Comparison of ENCODE assay signal across 13 cellular contexts in genomic region chr12:6615802-6616201, GRCh38. TPM values are rescaled to one million over a fixed set of nuclear protein-coding genes. Genes with fewer than 3 reads are reported as not detected.
A peak's percentile ranks its signal among the peaks of the same experiment; 100 is the strongest.
DNase-seq lines count a peak whose midpoint lies in the region; ATAC-seq, FAIRE-seq and TF ChIP-seq lines count a peak whose summit lies in the region.
"Had no signal": no experiment of that assay in that cellular context is flagged by ENCODE, and none has a peak within 500 bp of the region (broad histone marks: within the 10 kb centered on the region; RNA-seq: fewer than 3 reads in every experiment).

No MANE protein-coding gene starts in this region.

- TF ChIP-seq POLR2A in HCT116 (IDR thresholded peaks at IDR 0.05; ENCODE audit: borderline replicate concordance, extremely low read depth, insufficient read depth, insufficient read length), result no peak
- no peak for TF ChIP-seq POLR2A in K562 (conservative IDR thresholded peaks at IDR 0.05)

- DNase-seq in HCT116 (ENCODE audit: low read depth, low spot score) (no peak), K562 (ENCODE audit: extremely low read depth in 1 of 4, low spot score in 3 of 4) (no peak), GM10266 (ENCODE audit: extremely low spot score) (no peak), DMS 273 treated with DMSO at 0.1 percent for 48 hours (lab: John Stamatoyannopoulos, UW) (no peak), hypothalamus (lab: John Stamatoyannopoulos, UW) (no peak), H4 (ENCODE audit: low spot score) (no peak)
- no peak for DNase-seq in naive thymus-derived CD8-positive, alpha-beta T cell
- DNase-seq: brain microvascular endothelial cell; COR-L47; esophagus squamous epithelium; stimulated activated CD4-positive, alpha-beta T cell treated with anti-CD3 and anti-CD28 coated beads, Interleukin-12 subunit alpha, Interleukin-12 subunit beta, amount 100 ng/mL, for 4 hours had no signal

- no peak for TF ChIP-seq EP300 in K562 (IDR thresholded peaks at IDR 0.05; ENCODE audit: low read length)

- RAD21 ChIA-PET in HCT116 (lab: Charles Lee; ENCODE audit: low non-redundant PET in 1 of 2, low total read pairs in 2 of 2, uncharacterized antibody in 2 of 2, unreplicated experiment in 2 of 2), result no interaction called here

- BruUV-seq in HCT116 (replicated peaks; lab: Mats Ljungman, UMichigan) (no TSS peak), K562 (replicated peaks; lab: Mats Ljungman, UMichigan) (no TSS peak)

- FAIRE-seq in K562 (lab: Jason Lieb, UNC), result no peak

- peaks cover 39 to 73% (median 68%) of the 10 kb centered on the region in 4 donors for H3K4me1 Mint-ChIP-seq in naive thymus-derived CD8-positive, alpha-beta T cell

- H3K4me3 ChIP-seq in BLaER1, result no peak overlapping the region
- H3K4me3 ChIP-seq in HCT116 (replicated peaks in 1 of 2; ENCODE audit: low read depth in 1 of 2, low read length in 2 of 2), result no peak overlapping the region
- no peak overlapping the region for H3K4me3 ChIP-seq in K562
- H3K4me3 ChIP-seq: esophagus squamous epithelium had no signal

- no CpG with 5 or more reads among the region's 3 CpGs for WGBS in K562 (ENCODE audit: insufficient coverage, low coverage, missing lambda C conversion rate)

- H3K27ac ChIP-seq in BLaER1 (peak overlapping the region; percentile 42), HCT116 (ENCODE audit: low read depth, low read length) (0 out of 2 replicates have a peak overlapping the region, but pooled peaks have one; percentile 16), K562 (ENCODE audit: extremely low read depth, low read depth, low read length) (peak overlapping the region; percentile 41; the same call in 2 of the 3 replicates)
- H3K27ac ChIP-seq: brain microvascular endothelial cell had no signal

- ATAC-seq in HCT116, result no peak
- no peak for ATAC-seq in K562
- no peak for ATAC-seq in naive thymus-derived CD8-positive, alpha-beta T cell

- TF ChIP-seq RAD21 in HCT116 (IDR thresholded peaks at IDR 0.05; ENCODE audit: low read depth) (no peak), K562 (CRISPR knock-in tag; conservative IDR thresholded peaks at IDR 0.05 in 1 of 2, IDR thresholded peaks at IDR 0.05 in 1 of 2) (no peak)

- H4K20me1 ChIP-seq in BLaER1, result no peaks in the 10 kb centered on the region
- H4K20me1 ChIP-seq in HCT116 (ENCODE audit: insufficient read depth), result no peaks in the 10 kb centered on the region
- no peaks in the 10 kb centered on the region for H4K20me1 ChIP-seq in K562 (replicated peaks; ENCODE audit: control insufficient read depth, insufficient read depth, low read length)

- peak overlapping the region in 9 of 10 donors; percentile 22 to 92 (median 79) for H3K27ac Mint-ChIP-seq in naive thymus-derived CD8-positive, alpha-beta T cell

- H2AFZ ChIP-seq in HCT116 (ENCODE audit: low read depth, low read length, poor library complexity, severe bottlenecking) (no peak overlapping the region), K562 (ENCODE audit: low read depth, low read length) (peak overlapping the region; percentile 52)

- H3K9me1 ChIP-seq in K562 (ENCODE audit: control insufficient read depth, insufficient read depth, low read length), result no peaks in the 10 kb centered on the region

- H3K36me3 Mint-ChIP-seq in naive thymus-derived CD8-positive, alpha-beta T cell, result peaks cover 0 to 13% (median under 1%) of the 10 kb centered on the region in 3 donors

- H3K9ac ChIP-seq in BLaER1 (no peak overlapping the region), HCT116 (ENCODE audit: low read length) (no peak overlapping the region), K562 (ENCODE audit: insufficient read depth in 1 of 2, low read depth in 2 of 2, low read length in 2 of 2) (peak overlapping the region in 1 of 2 experiments; percentile 23; a peak in 1 of 4 replicates)

- H3K27me3 Mint-ChIP-seq in naive thymus-derived CD8-positive, alpha-beta T cell, result no peaks in the 10 kb centered on the region

- TF ChIP-seq CTCF in HCT116 (IDR thresholded peaks at IDR 0.05 in 2 of 3, conservative IDR thresholded peaks at IDR 0.05 in 1 of 3; ENCODE audit: borderline replicate concordance in 1 of 3, insufficient read depth in 1 of 3, low read depth in 2 of 3, low read length in 2 of 3) (no peak), K562 (IDR thresholded peaks at IDR 0.05 in 2 of 3, conservative IDR thresholded peaks at IDR 0.05 in 1 of 3; ENCODE audit: insufficient read depth in 2 of 3, low read depth in 1 of 3, low read length in 3 of 3) (no peak), GM10266 (IDR thresholded peaks at IDR 0.05; ENCODE audit: control insufficient read depth, insufficient read depth, low read depth, missing control alignments) (no peak)

- H3K36me3 ChIP-seq in BLaER1, result peaks cover 26% of the 10 kb centered on the region
- no peaks in the 10 kb centered on the region for H3K36me3 ChIP-seq in HCT116 (ENCODE audit: control insufficient read depth in 1 of 2, insufficient read depth in 2 of 2, low read length in 2 of 2)
- H3K36me3 ChIP-seq in K562 (ENCODE audit: control insufficient read depth, insufficient read depth, low read length), result peaks cover 16% of the 10 kb centered on the region; the same call in 1 of the 3 replicates
- H3K36me3 ChIP-seq: brain microvascular endothelial cell had no signal

- H3K9me3 Mint-ChIP-seq in naive thymus-derived CD8-positive, alpha-beta T cell, result no peaks in the 10 kb centered on the region
- H3K9me3 Mint-ChIP-seq: neural crest cell had no signal

- peaks cover 58% of the 10 kb centered on the region for H3K4me1 ChIP-seq in BLaER1
- peaks cover 35 to 43% of the 10 kb centered on the region in 2 experiments for H3K4me1 ChIP-seq in HCT116 (ENCODE audit: control insufficient read depth in 1 of 2, insufficient read depth in 2 of 2, low read length in 2 of 2)
- H3K4me1 ChIP-seq in K562 (replicated peaks in 1 of 2; ENCODE audit: control insufficient read depth in 2 of 2, insufficient read depth in 2 of 2, low read length in 2 of 2), result peaks cover 29 to 38% of the 10 kb centered on the region in 2 experiments

- H3K9me3 ChIP-seq in BLaER1, result no peaks in the 10 kb centered on the region
- no peaks in the 10 kb centered on the region for H3K9me3 ChIP-seq in HCT116 (ENCODE audit: control insufficient read depth in 1 of 2, insufficient read depth in 1 of 2, low read depth in 1 of 2, low read length in 2 of 2)
- no peaks in the 10 kb centered on the region for H3K9me3 ChIP-seq in K562 (replicated peaks; ENCODE audit: control insufficient read depth, insufficient read depth, low read depth, low read length)
- H3K9me3 ChIP-seq: esophagus squamous epithelium had no signal

- H3K79me2 ChIP-seq in HCT116 (ENCODE audit: insufficient read depth, low read length), result no peaks in the 10 kb centered on the region
- no peaks in the 10 kb centered on the region; the same call in 2 of the 3 replicates for H3K79me2 ChIP-seq in K562 (ENCODE audit: control insufficient read depth, insufficient read depth, low read length)

- in situ Hi-C loops in K562 (cut with MboI), result no loop called here

- H3K4me2 ChIP-seq in BLaER1, result no peak overlapping the region
- no peak overlapping the region for H3K4me2 ChIP-seq in HCT116 (ENCODE audit: low read length)
- H3K4me2 ChIP-seq in K562 (ENCODE audit: insufficient read depth, low read length), result no peak overlapping the region; the same call in 1 of the 2 replicates

- H3K9me2 ChIP-seq in HCT116 (ENCODE audit: insufficient read depth), result no peaks in the 10 kb centered on the region

- POLR2A ChIA-PET in HCT116 (lab: Charles Lee), result interaction anchor here (0.8 to 1.4 kb wide), 3 partner anchors 73 to 108 kb away, joined by 3 read pairs; partner anchors contain the start of genes COPS7A, GAPDH and ZNF384
- POLR2A ChIA-PET in K562 (lab: Yijun Ruan, JAX), result interaction anchor here (0.6 to 2.2 kb wide), 3 partner anchors 8 to 13 kb away, joined by 3 to 8 read pairs (median 4); partner anchors contain the start of gene CHD4
- POLR2A ChIA-PET in naive thymus-derived CD8-positive, alpha-beta T cell (lab: Charles Lee), result interaction anchor here (0.6 to 4.1 kb wide), 9 partner anchors 8 to 185 kb away, joined by 3 to 41 read pairs (median 5); partner anchors contain the start of genes LPAR5 and MLF2

- H3K4me3 Mint-ChIP-seq in naive thymus-derived CD8-positive, alpha-beta T cell, result no peak overlapping the region
- H3K4me3 Mint-ChIP-seq: neural crest cell had no signal

- H3K27me3 ChIP-seq in BLaER1 (no peaks in the 10 kb centered on the region), HCT116 (ENCODE audit: insufficient read depth, low read length) (no peaks in the 10 kb centered on the region), K562 (ENCODE audit: control insufficient read depth in 2 of 2, insufficient read depth in 2 of 2, low read length in 2 of 2) (no peaks in the 10 kb centered on the region)
- H3K27me3 ChIP-seq: brain microvascular endothelial cell had no signal

- CTCF ChIA-PET in HCT116 (lab: Charles Lee), result interaction anchor here (1.1 to 3.9 kb wide), 2 partner anchors 20 to 69 kb away, joined by 3 to 14 read pairs; partner anchors contain the start of gene LPAR5
- CTCF ChIA-PET in K562 (lab: Yijun Ruan, JAX; ENCODE audit: low intra/inter-chr PET ratio), result no interaction called here

- intact Hi-C loops in HCT116 (cut with micrococcal nuclease) (no loop called here), K562 (cut with micrococcal nuclease) (loop anchor here (2.0 to 10.0 kb wide), 3 partner anchors 73 to 209 kb away; partner anchors contain the start of genes GPR162, P3H3 and ZNF384)

RNA-seq across cellular contexts. Expression of gene CHD4, which starts 8.6 kb away (rescaled TPM):
- total RNA-seq in HCT116 (2021; ENCODE audit: unreplicated experiment) (342 TPM), K562 (2014; rRNA removed) (392 and 404 TPM in 2 replicates), K562 (2014; rRNA removed; fragmentation: Illumina TruSeq; extraction: Trizol) (231 and 265 TPM in 2 replicates), K562 (2015; rRNA removed; fragmentation: Illumina TruSeq; extraction: Trizol) (271 and 272 TPM in 2 replicates), K562 (2021) (353 and 384 TPM in 2 replicates)
- 163 and 189 TPM in 2 replicates for polyA plus RNA-seq in HCT116 (2012)
- 526 and 534 TPM in 2 replicates for total RNA-seq in K562 (2011; cell fraction: chromatin; rRNA removed; ENCODE audit: low replicate concordance)
- total RNA-seq in K562 (2011; cell fraction: nucleolus; rRNA removed), result 244 and 272 TPM in 2 replicates
- total RNA-seq in K562 (2011; cell fraction: nucleoplasm; rRNA removed), result 296 and 379 TPM in 2 replicates
- polyA plus RNA-seq in K562 (2011; rRNA removed) (119 and 126 TPM in 2 replicates), K562 (2014; fragmentation: Illumina TruSeq; extraction: Trizol) (346 and 375 TPM in 2 replicates), K562 (2014; fragmentation: Nextera tagmentation; extraction: Ambion mirVana) (10 to 100 TPM; 82.1 to 90.3 TPM), K562 (2014; rRNA removed) (211 and 214 TPM in 2 replicates)
- polyA plus RNA-seq in K562 (2011; cell fraction: cytosol; rRNA removed), result 151 and 165 TPM in 2 replicates
- 184 and 336 TPM in 2 replicates for polyA plus RNA-seq in K562 (2011; cell fraction: nucleus; rRNA removed)
- polyA plus RNA-seq in K562 (2012), result 162 and 218 TPM in 2 replicates
- 272 and 274 TPM in 2 replicates for polyA minus RNA-seq in K562 (2011; rRNA and poly(A)+ RNA removed)
- 222 and 251 TPM in 2 replicates for polyA minus RNA-seq in K562 (2011; cell fraction: cytosol; rRNA and poly(A)+ RNA removed)
- 81.5 and 99.4 TPM in 2 replicates for polyA minus RNA-seq in K562 (2011; cell fraction: nucleus; rRNA and poly(A)+ RNA removed)
- total RNA-seq in naive thymus-derived CD8-positive, alpha-beta T cell, result 100 to 1,000 TPM; 296 to 308 TPM
- polyA plus RNA-seq in naive thymus-derived CD8-positive, alpha-beta T cell, result 10 to 100 TPM; 31.4 to 57.3 (median 56.9) TPM
- 242 and 246 TPM in 2 replicates for total RNA-seq in H4 (2014; rRNA removed; shearing (Covaris generic))

RNA-seq across cellular contexts. Expression of gene LPAR5, which starts 20.0 kb away (rescaled TPM):
- total RNA-seq in HCT116 (2021; ENCODE audit: unreplicated experiment) (5.2 TPM), K562 (2014; rRNA removed) (3.6 and 4.9 TPM in 2 replicates), K562 (2014; rRNA removed; fragmentation: Illumina TruSeq; extraction: Trizol) (3.0 and 3.5 TPM in 2 replicates), K562 (2015; rRNA removed; fragmentation: Illumina TruSeq; extraction: Trizol) (2.7 and 2.8 TPM in 2 replicates), K562 (2021) (9.2 and 11.7 TPM in 2 replicates)
- polyA plus RNA-seq in HCT116 (2012), result 5.4 and 6.1 TPM in 2 replicates
- 14.4 and 32.5 TPM in 2 replicates for total RNA-seq in K562 (2011; cell fraction: chromatin; rRNA removed; ENCODE audit: low replicate concordance)
- 19.1 and 26.3 TPM in 2 replicates for total RNA-seq in K562 (2011; cell fraction: nucleolus; rRNA removed)
- 20.8 and 27.5 TPM in 2 replicates for total RNA-seq in K562 (2011; cell fraction: nucleoplasm; rRNA removed)
- polyA plus RNA-seq in K562 (2011; rRNA removed) (5.8 and 7.8 TPM in 2 replicates), K562 (2014; fragmentation: Illumina TruSeq; extraction: Trizol) (7.0 and 9.9 TPM in 2 replicates), K562 (2014; fragmentation: Nextera tagmentation; extraction: Ambion mirVana) (1 to 10 TPM; 1.3 to 2.3 TPM), K562 (2014; rRNA removed) (5.6 and 5.9 TPM in 2 replicates)
- polyA plus RNA-seq in K562 (2011; cell fraction: cytosol; rRNA removed), result 14.8 and 50.1 TPM in 2 replicates
- 5.8 and 13.2 TPM in 2 replicates for polyA plus RNA-seq in K562 (2011; cell fraction: nucleus; rRNA removed)
- 8.5 and 9.4 TPM in 2 replicates for polyA plus RNA-seq in K562 (2012)
- polyA minus RNA-seq in K562 (2011; rRNA and poly(A)+ RNA removed), result 4.6 and 7.8 TPM in 2 replicates
- polyA minus RNA-seq in K562 (2011; cell fraction: cytosol; rRNA and poly(A)+ RNA removed), result 11.7 and 16.4 TPM in 2 replicates
- 3.6 and 4.7 TPM in 2 replicates for polyA minus RNA-seq in K562 (2011; cell fraction: nucleus; rRNA and poly(A)+ RNA removed)
- total RNA-seq in naive thymus-derived CD8-positive, alpha-beta T cell, result 10 to 100 TPM; 16.6 to 18.9 TPM
- 10 to 100 TPM in 2 of 3 donors, 1 to 10 TPM in 1; 7.9 to 14.2 (median 12.2) TPM for polyA plus RNA-seq in naive thymus-derived CD8-positive, alpha-beta T cell
- total RNA-seq in H4 (2014; rRNA removed; shearing (Covaris generic)), result 0.04 TPM in 1 of 2 replicates, not detected in the other
- total RNA-seq: neural crest cell had no signal

RNA-seq across cellular contexts. Expression of gene ACRBP, which starts 31.4 kb away (rescaled TPM):
- total RNA-seq in HCT116 (2021; ENCODE audit: unreplicated experiment), result 1.0 TPM
- 0.98 and 1.4 TPM in 2 replicates for polyA plus RNA-seq in HCT116 (2012)
- 10.1 and 27.0 TPM in 2 replicates for total RNA-seq in K562 (2011; cell fraction: chromatin; rRNA removed; ENCODE audit: low replicate concordance)
- total RNA-seq in K562 (2011; cell fraction: nucleolus; rRNA removed), result 11.7 and 20.7 TPM in 2 replicates
- total RNA-seq in K562 (2011; cell fraction: nucleoplasm; rRNA removed), result 12.6 and 15.5 TPM in 2 replicates
- total RNA-seq in K562 (2014; rRNA removed), result 5.3 and 10.5 TPM in 2 replicates
- 5.5 and 7.9 TPM in 2 replicates for total RNA-seq in K562 (2014; rRNA removed; fragmentation: Illumina TruSeq; extraction: Trizol)
- 3.1 and 3.5 TPM in 2 replicates for total RNA-seq in K562 (2015; rRNA removed; fragmentation: Illumina TruSeq; extraction: Trizol)
- 16.8 and 18.0 TPM in 2 replicates for total RNA-seq in K562 (2021)
- polyA plus RNA-seq in K562 (2011; rRNA removed), result 13.2 and 28.6 TPM in 2 replicates
- 12.3 and 15.6 TPM in 2 replicates for polyA plus RNA-seq in K562 (2011; cell fraction: cytosol; rRNA removed)
- polyA plus RNA-seq in K562 (2011; cell fraction: nucleus; rRNA removed), result 79.2 and 89.4 TPM in 2 replicates
- 13.4 and 22.7 TPM in 2 replicates for polyA plus RNA-seq in K562 (2012)
- 7.2 and 8.4 TPM in 2 replicates for polyA plus RNA-seq in K562 (2014; fragmentation: Illumina TruSeq; extraction: Trizol)
- 10 to 100 TPM; 23.1 to 31.8 TPM for polyA plus RNA-seq in K562 (2014; fragmentation: Nextera tagmentation; extraction: Ambion mirVana)
- polyA plus RNA-seq in K562 (2014; rRNA removed), result 4.4 and 6.7 TPM in 2 replicates
- 4.0 and 4.5 TPM in 2 replicates for polyA minus RNA-seq in K562 (2011; rRNA and poly(A)+ RNA removed)
- 5.4 and 7.3 TPM in 2 replicates for polyA minus RNA-seq in K562 (2011; cell fraction: cytosol; rRNA and poly(A)+ RNA removed)
- 4.4 and 11.2 TPM in 2 replicates for polyA minus RNA-seq in K562 (2011; cell fraction: nucleus; rRNA and poly(A)+ RNA removed)
- total RNA-seq in naive thymus-derived CD8-positive, alpha-beta T cell, result 10 to 100 TPM; 13.8 to 14.3 TPM
- under 1 TPM in 2 of 3 donors, not detected in 1; 0.43 to 0.50 TPM for polyA plus RNA-seq in naive thymus-derived CD8-positive, alpha-beta T cell
- total RNA-seq in H4 (2014; rRNA removed; shearing (Covaris generic)), result not detected in 2 replicates

RNA-seq across cellular contexts. Expression of gene ING4, which starts 47.1 kb away (rescaled TPM):
- 17.9 TPM for total RNA-seq in HCT116 (2021; ENCODE audit: unreplicated experiment)
- polyA plus RNA-seq in HCT116 (2012), result 9.8 and 16.9 TPM in 2 replicates
- total RNA-seq in K562 (2011; cell fraction: chromatin; rRNA removed; ENCODE audit: low replicate concordance), result 36.0 and 36.8 TPM in 2 replicates
- 22.8 and 26.7 TPM in 2 replicates for total RNA-seq in K562 (2011; cell fraction: nucleolus; rRNA removed)
- total RNA-seq in K562 (2011; cell fraction: nucleoplasm; rRNA removed), result 20.7 and 22.2 TPM in 2 replicates
- 12.8 and 15.7 TPM in 2 replicates for total RNA-seq in K562 (2014; rRNA removed)
- 16.4 and 19.7 TPM in 2 replicates for total RNA-seq in K562 (2014; rRNA removed; fragmentation: Illumina TruSeq; extraction: Trizol)
- 11.0 and 11.6 TPM in 2 replicates for total RNA-seq in K562 (2015; rRNA removed; fragmentation: Illumina TruSeq; extraction: Trizol)
- total RNA-seq in K562 (2021), result 13.0 and 14.0 TPM in 2 replicates
- polyA plus RNA-seq in K562 (2011; rRNA removed), result 30.2 and 32.1 TPM in 2 replicates
- 16.1 and 24.2 TPM in 2 replicates for polyA plus RNA-seq in K562 (2011; cell fraction: cytosol; rRNA removed)
- 66.6 and 104 TPM in 2 replicates for polyA plus RNA-seq in K562 (2011; cell fraction: nucleus; rRNA removed)
- 18.1 and 28.0 TPM in 2 replicates for polyA plus RNA-seq in K562 (2012)
- 27.3 and 28.4 TPM in 2 replicates for polyA plus RNA-seq in K562 (2014; fragmentation: Illumina TruSeq; extraction: Trizol)
- 1 to 10 TPM; 6.6 to 8.4 TPM for polyA plus RNA-seq in K562 (2014; fragmentation: Nextera tagmentation; extraction: Ambion mirVana)
- polyA plus RNA-seq in K562 (2014; rRNA removed), result 23.8 and 23.9 TPM in 2 replicates
- 10.8 and 11.3 TPM in 2 replicates for polyA minus RNA-seq in K562 (2011; rRNA and poly(A)+ RNA removed)
- 4.6 and 5.0 TPM in 2 replicates for polyA minus RNA-seq in K562 (2011; cell fraction: cytosol; rRNA and poly(A)+ RNA removed)
- polyA minus RNA-seq in K562 (2011; cell fraction: nucleus; rRNA and poly(A)+ RNA removed), result 5.0 and 12.2 TPM in 2 replicates
- 10 to 100 TPM; 81.2 to 90.6 TPM for total RNA-seq in naive thymus-derived CD8-positive, alpha-beta T cell
- 10 to 100 TPM; 89.5 to 99.6 (median 90.6) TPM for polyA plus RNA-seq in naive thymus-derived CD8-positive, alpha-beta T cell
- 57.8 and 65.7 TPM in 2 replicates for total RNA-seq in H4 (2014; rRNA removed; shearing (Covaris generic))

RNA-seq across cellular contexts. Expression of gene NOP2, which starts 47.7 kb away (rescaled TPM):
- 108 TPM for total RNA-seq in HCT116 (2021; ENCODE audit: unreplicated experiment)
- 72.5 and 78.0 TPM in 2 replicates for polyA plus RNA-seq in HCT116 (2012)
- total RNA-seq in K562 (2011; cell fraction: chromatin; rRNA removed; ENCODE audit: low replicate concordance), result 199 and 304 TPM in 2 replicates
- total RNA-seq in K562 (2011; cell fraction: nucleolus; rRNA removed), result 156 and 172 TPM in 2 replicates
- 135 and 147 TPM in 2 replicates for total RNA-seq in K562 (2011; cell fraction: nucleoplasm; rRNA removed)
- total RNA-seq in K562 (2014; rRNA removed), result 55.4 and 70.8 TPM in 2 replicates
- total RNA-seq in K562 (2014; rRNA removed; fragmentation: Illumina TruSeq; extraction: Trizol), result 53.2 and 54.4 TPM in 2 replicates
- 60.6 and 61.9 TPM in 2 replicates for total RNA-seq in K562 (2015; rRNA removed; fragmentation: Illumina TruSeq; extraction: Trizol)
- 77.2 and 77.6 TPM in 2 replicates for total RNA-seq in K562 (2021)
- polyA plus RNA-seq in K562 (2011; rRNA removed), result 74.7 and 93.6 TPM in 2 replicates
- 29.0 and 33.7 TPM in 2 replicates for polyA plus RNA-seq in K562 (2011; cell fraction: cytosol; rRNA removed)
- 248 and 319 TPM in 2 replicates for polyA plus RNA-seq in K562 (2011; cell fraction: nucleus; rRNA removed)
- 37.5 and 55.6 TPM in 2 replicates for polyA plus RNA-seq in K562 (2012)
- 67.5 and 97.7 TPM in 2 replicates for polyA plus RNA-seq in K562 (2014; fragmentation: Illumina TruSeq; extraction: Trizol)
- 10 to 100 TPM; 19.0 to 37.2 TPM for polyA plus RNA-seq in K562 (2014; fragmentation: Nextera tagmentation; extraction: Ambion mirVana)
- 86.3 and 92.2 TPM in 2 replicates for polyA plus RNA-seq in K562 (2014; rRNA removed)
- 32.7 and 42.8 TPM in 2 replicates for polyA minus RNA-seq in K562 (2011; rRNA and poly(A)+ RNA removed)
- 26.4 and 38.0 TPM in 2 replicates for polyA minus RNA-seq in K562 (2011; cell fraction: cytosol; rRNA and poly(A)+ RNA removed)
- polyA minus RNA-seq in K562 (2011; cell fraction: nucleus; rRNA and poly(A)+ RNA removed), result 40.7 and 56.9 TPM in 2 replicates
- 100 to 1,000 TPM in 1 of 2 experiments, 10 to 100 TPM in 1; 99.2 to 104 TPM for total RNA-seq in naive thymus-derived CD8-positive, alpha-beta T cell
- polyA plus RNA-seq in naive thymus-derived CD8-positive, alpha-beta T cell, result 10 to 100 TPM; 23.6 to 41.7 (median 24.7) TPM
- total RNA-seq in H4 (2014; rRNA removed; shearing (Covaris generic)), result 64.3 and 90.3 TPM in 2 replicates
